ENCODE assay signal across 11 cellular contexts in genomic region chr13:91247768-91248167, GRCh38.
DNase-seq lines count a peak whose midpoint lies in the region; ATAC-seq and TF ChIP-seq lines count a peak whose summit lies in the region.
"Had no signal": no experiment of that assay in that cellular context is flagged by ENCODE, and none has a peak within 500 bp of the region (broad histone marks: within the 10 kb centered on the region; RNA-seq: fewer than 3 reads in every experiment).

No MANE protein-coding gene starts in this region.

- H3K9me3 ChIP-seq in left ventricle myocardium inferior (replicated peaks) (no peaks in the 10 kb centered on the region), adrenal gland (replicated peaks in 1 of 3) (no peaks in the 10 kb centered on the region), heart right ventricle (no peaks in the 10 kb centered on the region)
- H3K9me3 ChIP-seq: thoracic aorta had no signal

- H3K4me1 ChIP-seq in left ventricle myocardium inferior, result no peaks in the 10 kb centered on the region
- no peaks in the 10 kb centered on the region for H3K4me1 ChIP-seq in adrenal gland (replicated peaks in 1 of 2)
- H3K4me1 ChIP-seq in heart right ventricle, result no peaks in the 10 kb centered on the region

- no peaks in the 10 kb centered on the region for H3K36me3 ChIP-seq in left ventricle myocardium inferior
- no peaks in the 10 kb centered on the region for H3K36me3 ChIP-seq in adrenal gland (replicated peaks in 1 of 2)
- no peaks in the 10 kb centered on the region for H3K36me3 ChIP-seq in heart right ventricle
- H3K36me3 ChIP-seq: thoracic aorta had no signal

- no peak for ATAC-seq in heart right ventricle

- peak; percentile 19 for TF ChIP-seq CTCF in left ventricle myocardium inferior (IDR thresholded peaks at IDR 0.05; ENCODE audit: borderline replicate concordance)
- no peak for TF ChIP-seq CTCF in fibroblast of mammary gland (conservative IDR thresholded peaks at IDR 0.05; ENCODE audit: control insufficient read depth, insufficient read depth, low read depth, low read length)
- peak in 3 of 6 experiments; percentile 11 to 26 (median 24) for TF ChIP-seq CTCF in adrenal gland (IDR thresholded peaks at IDR 0.05)
- peak in 3 of 9 donors; percentile 7 to 28 (median 26) for TF ChIP-seq CTCF in heart right ventricle (IDR thresholded peaks at IDR 0.05)

- no peak for TF ChIP-seq POLR2A in adrenal gland (IDR thresholded peaks at IDR 0.05)

- no peak overlapping the region for H3K4me3 ChIP-seq in left ventricle myocardium inferior
- no peak overlapping the region for H3K4me3 ChIP-seq in fibroblast of mammary gland (ENCODE audit: control insufficient read depth, low read depth, low read length)
- no peak overlapping the region for H3K4me3 ChIP-seq in adrenal gland
- H3K4me3 ChIP-seq in heart right ventricle, result no peak overlapping the region
- H3K4me3 ChIP-seq: thoracic aorta had no signal

- intact Hi-C loops in left ventricle myocardium inferior (cut with micrococcal nuclease) (no loop called here), cardiac septum (cut with DNase I) (no loop called here), adrenal gland (cut with DNase I) (no loop called here), heart right ventricle (cut with DNase I) (no loop called here)

- H3K27me3 ChIP-seq in left ventricle myocardium inferior (ENCODE audit: low read depth), result peaks cover 18% of the 10 kb centered on the region
- no peaks in the 10 kb centered on the region for H3K27me3 ChIP-seq in adrenal gland
- H3K27me3 ChIP-seq in heart right ventricle, result peaks cover 0 to 9% (median 0%) of the 10 kb centered on the region in 7 donors

- H3K27ac ChIP-seq in left ventricle myocardium inferior (replicated peaks) (no peak overlapping the region), adrenal gland (no peak overlapping the region), heart right ventricle (no peak overlapping the region)
- H3K27ac ChIP-seq: thoracic aorta had no signal

- DNase-seq in left ventricle myocardium inferior, result no peak
- no peak for DNase-seq in cardiac septum (ENCODE audit: low spot score)
- DNase-seq in RKO (ENCODE audit: low spot score), result peak; percentile 42
- DNase-seq in fibroblast of mammary gland (ENCODE audit: low read depth), result peak; percentile 1
- DNase-seq in COLO668 (lab: John Stamatoyannopoulos, UW; ENCODE audit: unreplicated experiment), result no peak
- DNase-seq in adrenal gland, result no peak
- no peak for DNase-seq in heart right ventricle
- DNase-seq in NCI-H524 treated with DMSO at 0.1 percent for 48 hours (lab: John Stamatoyannopoulos, UW), result no peak
- DNase-seq: CD4-positive, CD25-positive, alpha-beta regulatory T cell; NCI-H2171 treated with DMSO at 0.1 percent for 48 hours had no signal

Comparison
In these comparisons a context has a peak if more than half of its experiments do, and no peak if none do; other contexts are left out.
1. DNase-seq: peak in RKO (single experiment) and fibroblast of mammary gland (single experiment); none in left ventricle myocardium inferior (single experiment), cardiac septum (single experiment), COLO668 (single experiment), adrenal gland (0 of 7), heart right ventricle (0 of 2) and NCI-H524 treated with DMSO at 0.1 percent for 48 hours (single experiment).